Comparison of ENCODE assay signal across 11 cellular contexts in genomic region chr1:24963099-24963872, GRCh38. TPM values are rescaled to one million over a fixed set of nuclear protein-coding genes. Genes with fewer than 3 reads are reported as not detected.
A peak's percentile ranks its signal among the peaks of the same experiment; 100 is the strongest.
DNase-seq lines count a peak whose midpoint lies in the region; ATAC-seq and TF ChIP-seq lines count a peak whose summit lies in the region.
"Had no signal": no experiment of that assay in that cellular context is flagged by ENCODE, and none has a peak within 500 bp of the region (broad histone marks: within the 10 kb centered on the region; RNA-seq: fewer than 3 reads in every experiment).

No MANE protein-coding gene starts in this region.

- H3K4me3 ChIP-seq in Panc1 (ENCODE audit: low read depth in 2 of 2, low read length in 2 of 2) (no peak overlapping the region), transverse colon (peak overlapping the region in 1 of 4 donors; percentile 32), coronary artery (no peak overlapping the region)

- CTCF ChIA-PET in Panc1 (lab: Charles Lee), result no interaction called here

- WGBS in transverse colon (ENCODE audit: low coverage in 1 of 2), 2 donors, result 58% methylated on average over 9 of the region's 9 CpGs; no CpG with 5 or more reads in 1 of the 2 donors

- TF ChIP-seq CTCF in Panc1 (IDR thresholded peaks at IDR 0.05) (no peak), transverse colon (IDR thresholded peaks at IDR 0.05) (no peak), coronary artery (IDR thresholded peaks at IDR 0.05) (no peak)

- no peaks in the 10 kb centered on the region for H3K9me3 ChIP-seq in Panc1 (ENCODE audit: control insufficient read depth, insufficient read depth, low read depth, low read length)
- no peaks in the 10 kb centered on the region for H3K9me3 ChIP-seq in transverse colon

- H3K27me3 ChIP-seq in Panc1 (ENCODE audit: control insufficient read depth, insufficient read depth, low read length) (no peaks in the 10 kb centered on the region), transverse colon (no peaks in the 10 kb centered on the region)

- no peak for TF ChIP-seq EP300 in transverse colon (IDR thresholded peaks at IDR 0.05; ENCODE audit: low read depth)

- POLR2A ChIA-PET in Panc1 (lab: Charles Lee), result no interaction called here

- H3K4me1 ChIP-seq in Panc1 (ENCODE audit: control insufficient read depth, insufficient read depth, low read length) (no peaks in the 10 kb centered on the region), transverse colon (no peaks in the 10 kb centered on the region)

- ATAC-seq in Panc1, result peak; percentile 27; the same call in 1 of the 2 replicates

- peak; percentile 26 for DNase-seq in activated effector memory CD4-positive, alpha-beta T cell treated with Interleukin-2 at 50 U/mL for 16 hours
- DNase-seq in activated effector memory CD4-positive, alpha-beta T cell treated with anti-CD3 and anti-CD28 coated beads, Interleukin-2, amount 50 U/mL, for 16 hours, result no peak
- DNase-seq in Panc1 (ENCODE audit: low read depth, low spot score), result no peak
- DNase-seq in central memory CD4-positive, alpha-beta T cell, result peak; percentile 30
- DNase-seq in transverse colon, result peak; percentile 41
- no peak for DNase-seq in coronary artery (ENCODE audit: low spot score)
- DNase-seq in MV-4-11 (lab: John Stamatoyannopoulos, UW), result no peak
- no peak for DNase-seq in AG20443 (ENCODE audit: low spot score)
- DNase-seq: NCI-H446, nucleus accumbens had no signal

- no TSS peak for BruUV-seq in Panc1 (replicated peaks; lab: Mats Ljungman, UMichigan)

- H3K36me3 ChIP-seq in Panc1 (ENCODE audit: control insufficient read depth, insufficient read depth, low read length) (no peaks in the 10 kb centered on the region), transverse colon (no peaks in the 10 kb centered on the region)

- H3K27ac ChIP-seq in Panc1 (ENCODE audit: low read length) (no peak overlapping the region), transverse colon (peak overlapping the region; percentile 30 to 46 (median 38)), coronary artery (no peak overlapping the region)
- H3K27ac ChIP-seq: VCaP had no signal

- in situ Hi-C loops in Panc1 (cut with HindIII; ENCODE audit: low pct_unique_long_range_greater_than_20kb, low sequenced_read_pairs) (no loop called here), transverse colon (cut with MboI; ENCODE audit: low pct_ligation_motif_present in 1 of 4, low pct_unique_long_range_greater_than_20kb in 1 of 4, low sequenced_read_pairs in 3 of 4) (no loop called here)

- TF ChIP-seq POLR2A in transverse colon (IDR thresholded peaks at IDR 0.05), result no peak

- intact Hi-C loops in Panc1 (cut with micrococcal nuclease; ENCODE audit: unreplicated experiment) (no loop called here), transverse colon (cut with DNase I; ENCODE audit: low total_unique reads) (no loop called here)

RNA-seq across cellular contexts. Expression of gene RUNX3, which starts 33.2 kb away (rescaled TPM):
- 0.10 TPM for total RNA-seq in Panc1 (2021; ENCODE audit: unreplicated experiment)
- polyA plus RNA-seq in Panc1 (2012; ENCODE audit: insufficient read length), result 0.06 TPM
- 1 to 10 TPM; 1.5 to 4.8 (median 3.4) TPM for total RNA-seq in transverse colon

Comparison
In these comparisons a context has a peak if more than half of its experiments do, and no peak if none do; other contexts are left out.
1. DNase-seq: peak in activated effector memory CD4-positive, alpha-beta T cell treated with Interleukin-2 at 50 U/mL for 16 hours (single experiment), central memory CD4-positive, alpha-beta T cell (single experiment) and transverse colon (single experiment); none in activated effector memory CD4-positive, alpha-beta T cell treated with anti-CD3 and anti-CD28 coated beads, Interleukin-2, amount 50 U/mL, for 16 hours (single experiment), Panc1 (single experiment), coronary artery (single experiment), MV-4-11 (single experiment) and AG20443 (single experiment).
2. H3K27ac ChIP-seq: peak in transverse colon (4 of 4); none in Panc1 (single experiment) and coronary artery (0 of 2).